In genomic region chr9:104743377-104743985, GRCh38 we compare ENCODE assay signal across 8 cellular contexts. TPM values are rescaled to one million over a fixed set of nuclear protein-coding genes. Genes with fewer than 3 reads are reported as not detected.
DNase-seq lines count a peak whose midpoint lies in the region; ATAC-seq, FAIRE-seq and TF ChIP-seq lines count a peak whose summit lies in the region.

No MANE protein-coding gene starts in this region.

- no peak overlapping the region for H4K12ac ChIP-seq in trophoblast cell (ENCODE audit: low read depth, low read length)

- no peak overlapping the region for H3K4me2 ChIP-seq in fibroblast of lung (ENCODE audit: extremely low read depth, insufficient read depth, low read length)
- no peak overlapping the region for H3K4me2 ChIP-seq in trophoblast cell (ENCODE audit: low read length)

- intact Hi-C loops in left colon (cut with DNase I, micrococcal nuclease): no loop called here

- no peak overlapping the region for H3K4me3 ChIP-seq in fibroblast of lung (replicated peaks in 1 of 4; ENCODE audit: control extremely low read depth in 1 of 4, insufficient read depth in 1 of 4, low read depth in 3 of 4, low read length in 4 of 4)
- no peak overlapping the region for H3K4me3 ChIP-seq in trophoblast cell (ENCODE audit: low read depth, low read length)

- H3K9me3 ChIP-seq in fibroblast of lung (ENCODE audit: control insufficient read depth, insufficient read depth, low read depth, low read length) (no peaks in the 10 kb centered on the region), trophoblast cell (ENCODE audit: insufficient read depth, low read depth, low read length) (no peaks in the 10 kb centered on the region)

- no peak overlapping the region for H3K4ac ChIP-seq in trophoblast cell (ENCODE audit: low read depth, low read length)

- H4K20me1 ChIP-seq in fibroblast of lung (ENCODE audit: control insufficient read depth, extremely low read depth, insufficient read depth, low read length): no peaks in the 10 kb centered on the region

- peaks cover 9% of the 10 kb centered on the region for H3K79me1 ChIP-seq in trophoblast cell (ENCODE audit: low read length)

- no peaks in the 10 kb centered on the region for H3K36me3 ChIP-seq in fibroblast of lung (ENCODE audit: control insufficient read depth, insufficient read depth, low read length)
- no peaks in the 10 kb centered on the region for H3K36me3 ChIP-seq in trophoblast cell (ENCODE audit: control insufficient read depth in 1 of 2, insufficient read depth in 2 of 2, low read length in 2 of 2)

- TF ChIP-seq CTCF in fibroblast of lung (conservative IDR thresholded peaks at IDR 0.05 in 1 of 2, IDR thresholded peaks at IDR 0.05 in 1 of 2; ENCODE audit: low read depth in 1 of 2, low read length in 2 of 2): peak; percentile 68 to 73

- no peak overlapping the region for H3K14ac ChIP-seq in trophoblast cell (ENCODE audit: low read length)

- H3K9ac ChIP-seq in fibroblast of lung (ENCODE audit: insufficient read depth, low read length): no peak overlapping the region
- peak overlapping the region; percentile 63 for H3K9ac ChIP-seq in trophoblast cell (ENCODE audit: low read length)

- H2BK12ac ChIP-seq in trophoblast cell (ENCODE audit: low read length): no peak overlapping the region

- no peak overlapping the region for H3K23ac ChIP-seq in trophoblast cell (ENCODE audit: low read length)

- H3K79me2 ChIP-seq in fibroblast of lung (ENCODE audit: control insufficient read depth, insufficient read depth, low read length) (no peaks in the 10 kb centered on the region), trophoblast cell (ENCODE audit: control insufficient read depth, insufficient read depth, low read length, poor library complexity) (peaks cover 6% of the 10 kb centered on the region)

- WGBS in trophoblast cell (ENCODE audit: extremely low coverage, insufficient coverage, insufficient read length): no CpG with 5 or more reads among the region's 7 CpGs

- H2AFZ ChIP-seq in fibroblast of lung (ENCODE audit: low read length) (no peak overlapping the region), trophoblast cell (ENCODE audit: insufficient read depth, low read length, poor library complexity) (no peak overlapping the region)

- no peak overlapping the region for H2BK5ac ChIP-seq in trophoblast cell (ENCODE audit: low read depth, low read length, poor library complexity)

- H3K18ac ChIP-seq in trophoblast cell (ENCODE audit: low read length): no peak overlapping the region

- H2AK5ac ChIP-seq in trophoblast cell (ENCODE audit: low read length): no peak overlapping the region

- no peak overlapping the region for H3K27ac ChIP-seq in fibroblast of lung (ENCODE audit: insufficient read depth, low read length)
- H3K27ac ChIP-seq in trophoblast cell (ENCODE audit: low read depth, low read length): no peak overlapping the region

- H2BK120ac ChIP-seq in trophoblast cell (ENCODE audit: insufficient read depth, low read length, poor library complexity): no peak overlapping the region

- peak; percentile 89 for FAIRE-seq in TTC549 (lab: Jason Lieb, UNC)

- H4K91ac ChIP-seq in trophoblast cell (ENCODE audit: low read depth, low read length): no peak overlapping the region

- no peak overlapping the region for H4K8ac ChIP-seq in trophoblast cell (ENCODE audit: low read depth, low read length)

- DNase-seq in DMS114 treated with DMSO at 0.1 percent for 48 hours (lab: John Stamatoyannopoulos, UW; ENCODE audit: unreplicated experiment) (peak; percentile 53), NCI-H2081 treated with DMSO at 0.1 percent for 48 hours (lab: John Stamatoyannopoulos, UW) (peak; percentile 36), fibroblast of lung (ENCODE audit: low read depth in 2 of 2) (peak; percentile 50 to 78), trophoblast cell (peak; percentile 8 to 80), left colon (no peak)

- ATAC-seq in GM18909 (IDR thresholded peaks at IDR 0.05; ENCODE audit: poor library complexity, unreplicated experiment) (peak; percentile 44), HG03066 (IDR thresholded peaks at IDR 0.05; ENCODE audit: low read depth, unreplicated experiment) (peak; percentile 32), left colon (no peak)

- H3K4me1 ChIP-seq in fibroblast of lung (ENCODE audit: control insufficient read depth, extremely low read depth, insufficient read depth, low read length): no peaks in the 10 kb centered on the region
- no peaks in the 10 kb centered on the region for H3K4me1 ChIP-seq in trophoblast cell (ENCODE audit: control insufficient read depth in 1 of 2, insufficient read depth in 2 of 2, low read length in 2 of 2)

- H3K27me3 ChIP-seq in fibroblast of lung (ENCODE audit: control insufficient read depth, insufficient read depth, low read length) (no peaks in the 10 kb centered on the region), trophoblast cell (ENCODE audit: insufficient read depth, low read length) (no peaks in the 10 kb centered on the region)

RNA-seq across cellular contexts. Expression of gene NIPSNAP3A, which starts 4.0 kb away (rescaled TPM):
- total RNA-seq in fibroblast of lung (16.7 and 32.5 TPM in 2 replicates), left colon (10 to 100 TPM; 40.6 to 52.5 TPM)
- 37.9 and 67.8 TPM in 2 replicates for polyA plus RNA-seq in fibroblast of lung
- 26.3 and 39.4 TPM in 2 replicates for polyA plus RNA-seq in fibroblast of lung (2012)
- polyA minus RNA-seq in fibroblast of lung (ENCODE audit: low replicate concordance): 3.8 and 4.1 TPM in 2 replicates
- 15.4 and 15.6 TPM in 2 replicates for polyA plus RNA-seq in trophoblast cell (2013)

RNA-seq across cellular contexts. Expression of gene NIPSNAP3B, which starts 20.4 kb away (rescaled TPM):
- total RNA-seq in fibroblast of lung (0.77 and 2.3 TPM in 2 replicates), left colon (1 to 10 TPM in 1 of 2 donors, under 1 TPM in 1; 0.85 to 1.3 TPM)
- 0.67 and 2.1 TPM in 2 replicates for polyA plus RNA-seq in fibroblast of lung
- 0.56 and 1.6 TPM in 2 replicates for polyA plus RNA-seq in fibroblast of lung (2012)
- polyA minus RNA-seq in fibroblast of lung (ENCODE audit: low replicate concordance): not detected in 2 replicates
- 0.37 and 0.47 TPM in 2 replicates for polyA plus RNA-seq in trophoblast cell (2013)

RNA-seq across cellular contexts. Expression of gene OR13D1, which starts 49.2 kb away (rescaled TPM):
- not detected in 2 replicates for total RNA-seq in fibroblast of lung
- not detected in 2 replicates for polyA plus RNA-seq in fibroblast of lung
- polyA plus RNA-seq in fibroblast of lung (2012): not detected in 2 replicates
- polyA minus RNA-seq in fibroblast of lung (ENCODE audit: low replicate concordance): not detected in 2 replicates
- not detected in 2 replicates for polyA plus RNA-seq in trophoblast cell (2013)
- total RNA-seq in left colon: not detected

Comparison
In these comparisons a context has a peak if more than half of its experiments do, and no peak if none do; other contexts are left out.
1. DNase-seq: peak in DMS114 treated with DMSO at 0.1 percent for 48 hours (single experiment), NCI-H2081 treated with DMSO at 0.1 percent for 48 hours (single experiment), fibroblast of lung (2 of 2) and trophoblast cell (2 of 2); none in left colon (0 of 2).